ENCODE assay signal across 8 cellular contexts in the genomic region with DNA sequence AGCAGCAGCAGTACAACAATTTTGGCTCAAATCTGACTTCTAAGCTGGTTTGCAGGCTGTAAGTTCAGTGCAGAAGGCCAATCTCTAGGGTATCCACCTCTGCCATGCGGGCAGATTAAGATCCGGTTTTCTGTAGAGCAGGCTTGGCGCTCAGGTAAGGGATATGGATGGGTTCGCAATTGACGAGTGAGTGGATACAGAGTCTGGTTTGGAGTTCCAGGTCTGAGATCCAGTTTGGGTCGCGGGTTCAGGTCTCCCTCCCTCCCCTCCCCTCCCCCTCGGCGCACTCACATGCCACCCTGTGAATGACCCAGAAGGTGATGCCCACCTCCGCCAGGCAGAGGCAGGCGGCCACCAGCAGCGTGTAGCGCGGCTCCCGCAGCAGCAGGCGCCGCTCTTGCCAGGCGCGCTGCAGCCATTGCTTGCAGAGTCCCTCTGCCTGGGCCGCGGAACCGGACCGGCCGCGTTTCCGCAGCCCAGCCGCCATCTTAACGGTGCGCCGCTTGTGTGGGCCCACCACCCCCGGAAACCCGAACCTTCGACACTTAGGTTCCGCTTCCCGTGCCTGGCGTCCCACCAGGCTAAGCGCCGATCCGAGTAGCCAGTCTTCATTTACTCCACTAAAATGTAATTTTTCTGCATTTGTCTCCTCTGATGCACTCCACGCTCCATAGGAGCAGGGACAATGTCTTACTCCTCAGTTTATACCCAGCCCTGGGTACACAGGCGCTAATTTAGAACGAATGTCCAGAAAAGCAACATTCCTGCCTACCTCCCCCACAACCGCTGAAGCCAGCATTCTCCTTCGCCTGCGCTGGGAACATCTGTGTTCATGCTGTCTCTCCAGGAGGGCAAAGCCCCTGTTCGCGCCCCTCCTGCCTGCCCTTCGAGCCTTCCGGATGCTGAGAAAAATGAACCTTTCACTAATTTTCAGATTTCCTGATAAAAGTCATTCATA.
DNase-seq lines count a peak whose midpoint lies in the region; ATAC-seq and TF ChIP-seq lines count a peak whose summit lies in the region.

Gene ALG3, minus strand, starts transcription at position 509 of the 958 bp plus-strand sequence. Its CDS starts 22 bp downstream, at position 487.

- TF ChIP-seq POLR2A in GM19099 (IDR thresholded peaks at IDR 0.05; ENCODE audit: extremely low read depth, insufficient read length, low read depth): peak; percentile 97

- DNase-seq in Ammon's horn (ENCODE audit: low spot score): peak; percentile 85
- DNase-seq in NCI-H82 (lab: John Stamatoyannopoulos, UW): peak; percentile 94
- DNase-seq in activated CD8-positive, alpha-beta memory T cell treated with anti-CD3 and anti-CD28 coated beads for 24 hours: peak; percentile 97
- DNase-seq in effector CD8-positive, alpha-beta T cell (lab: John Stamatoyannopoulos, UW): peak; percentile 76
- DNase-seq in medulla oblongata (ENCODE audit: extremely low spot score): peak; percentile 85
- peak; percentile 75 to 80 (median 76) for DNase-seq in stimulated activated CD4-positive, alpha-beta T cell treated with anti-CD3 and anti-CD28 coated beads, TNF-alpha, amount 100 ng/mL, for 4 hours (ENCODE audit: low read depth in 3 of 3)

- ATAC-seq in HG03442 (IDR thresholded peaks at IDR 0.05; ENCODE audit: unreplicated experiment): peak; percentile 42

Comparison
In these comparisons a context has a peak if more than half of its experiments do, and no peak if none do; other contexts are left out.
1. Peak in every context shown above with its lines: DNase-seq and ATAC-seq.